ENCODE assay signal across 14 cellular contexts in genomic region chrX:108223606-108224005, GRCh38.
"Had no signal": no experiment of that assay in that cellular context is flagged by ENCODE, and none has a peak within 500 bp of the region (broad histone marks: within the 10 kb centered on the region; RNA-seq: fewer than 3 reads in every experiment).

No MANE protein-coding gene starts in this region.

- H3K9me3 Mint-ChIP-seq: activated naive CD4-positive, alpha-beta T cell treated with anti-CD3 and anti-CD28 coated beads for 36 hours; activated T-helper 2 cell treated with anti-CD3 and anti-CD28 coated beads, Interferon-gamma antibody, Interleukin-2, Interleukin-4, amounts not matched to agents 10 μg/mL and 5 μg/mL and 100 μg/mL, durations not matched to agents 14 hours and 24 hours and 36 hours; natural killer cell treated with Interleukin-12 subunit alpha and Interleukin-12 subunit beta and Interleukin-15 and Interleukin-18, amount 100 ng/mL, for 72 hours had no signal

- H3K36me3 Mint-ChIP-seq: natural killer cell treated with Interleukin-12 subunit alpha and Interleukin-12 subunit beta and Interleukin-15 and Interleukin-18, amount 100 ng/mL, for 72 hours had no signal

- H3K4me3 ChIP-seq: cardiac muscle cell, heart right ventricle, ovary, tibial nerve had no signal

- H3K27me3 ChIP-seq: cardiac muscle cell, foreskin keratinocyte, ovary had no signal

- H3K27ac ChIP-seq: cardiac muscle cell, foreskin keratinocyte, heart right ventricle, ovary, tibial nerve had no signal

- ATAC-seq: foreskin keratinocyte; left lobe of liver; natural killer cell treated with Interleukin-12 subunit alpha and Interleukin-12 subunit beta and Interleukin-15 and Interleukin-18, amount 100 ng/mL, for 72 hours had no signal

- H3K27ac Mint-ChIP-seq: activated naive CD4-positive, alpha-beta T cell treated with anti-CD3 and anti-CD28 coated beads for 36 hours; activated T-helper 2 cell treated with anti-CD3 and anti-CD28 coated beads, Interferon-gamma antibody, Interleukin-2, Interleukin-4, amounts not matched to agents 10 μg/mL and 5 μg/mL and 100 μg/mL, durations not matched to agents 14 hours and 24 hours and 36 hours; natural killer cell treated with Interleukin-12 subunit alpha and Interleukin-12 subunit beta and Interleukin-15 and Interleukin-18, amount 100 ng/mL, for 72 hours had no signal

- H3K4me3 Mint-ChIP-seq: activated naive CD4-positive, alpha-beta T cell treated with anti-CD3 and anti-CD28 coated beads for 36 hours; natural killer cell treated with Interleukin-12 subunit alpha and Interleukin-12 subunit beta and Interleukin-15 and Interleukin-18, amount 100 ng/mL, for 72 hours had no signal

- H3K4me1 ChIP-seq: foreskin keratinocyte, tibial nerve had no signal

- H3K9me3 ChIP-seq: heart right ventricle, ovary, tibial nerve had no signal

- DNase-seq: activated CD4-positive, CD25-positive, alpha-beta regulatory T cell treated with anti-CD3 and anti-CD28 coated beads, Interleukin-2, amount 50 U/mL, for 72 hours; activated naive CD4-positive, alpha-beta T cell treated with anti-CD3 and anti-CD28 coated beads for 36 hours; activated T-cell treated with anti-CD3 and anti-CD28 coated beads for 4 hours; foreskin keratinocyte; mesendoderm; stimulated activated CD4-positive, alpha-beta T cell treated with anti-CD3 and anti-CD28 coated beads, Interleukin-1b, Interleukin-23, amount 100 ng/mL, for 48 hours; T-helper 9 cell had no signal

- H3K36me3 ChIP-seq: cardiac muscle cell, heart right ventricle, ovary, tibial nerve had no signal
